24 cellular contexts compared by ENCODE assay signal in the genomic region with DNA sequence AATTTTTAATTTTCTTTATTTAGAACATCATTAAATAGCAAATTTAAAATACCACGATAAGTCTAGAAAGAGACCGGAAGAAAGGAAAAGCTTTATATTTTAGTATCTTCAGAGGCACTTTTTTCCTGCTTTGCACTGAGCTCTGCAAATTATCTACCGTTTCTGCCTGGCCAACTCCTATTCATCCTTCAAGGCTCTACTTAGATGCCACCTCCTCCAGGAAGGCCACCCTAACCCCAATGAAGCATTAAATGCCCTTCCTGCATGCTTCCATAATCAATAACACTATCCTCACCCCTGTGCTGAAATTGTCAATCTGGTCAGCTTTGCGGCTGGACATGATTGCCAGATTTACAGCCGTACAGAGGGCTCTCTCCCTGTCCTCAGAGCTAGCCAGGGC.
DNase-seq lines count a peak whose midpoint lies in the region; ATAC-seq and TF ChIP-seq lines count a peak whose summit lies in the region.
"Had no signal": no experiment of that assay in that cellular context is flagged by ENCODE, and none has a peak within 500 bp of the region (broad histone marks: within the 10 kb centered on the region; RNA-seq: fewer than 3 reads in every experiment).

No MANE protein-coding gene starts in this region.

- no peak for TF ChIP-seq RAD21 in SK-N-SH (IDR thresholded peaks at IDR 0.05; ENCODE audit: low read length)

- H3K4me3 ChIP-seq in SK-N-SH (ENCODE audit: low read depth in 2 of 2, low read length in 1 of 2), result no peak overlapping the region
- no peak overlapping the region for H3K4me3 ChIP-seq in HEK293 (ENCODE audit: low read depth, low read length)
- no peak overlapping the region for H3K4me3 ChIP-seq in mesenchymal stem cell (ENCODE audit: insufficient read depth in 1 of 2, low read depth in 1 of 2, low read length in 2 of 2)
- H3K4me3 ChIP-seq: A549; BLaER1 treated with 17β-estradiol and CSF1 and Interleukin-3, amounts not matched to agents 10 nM and 100 nM; GM12878 had no signal

- no peak overlapping the region for H2BK120ac ChIP-seq in mesenchymal stem cell (ENCODE audit: low read depth, low read length)

- H2BK5ac ChIP-seq in mesenchymal stem cell (ENCODE audit: low read depth, low read length, poor library complexity, severe bottlenecking), result no peak overlapping the region

- H3K9me2 ChIP-seq in SK-N-SH, result no peaks in the 10 kb centered on the region

- no peaks in the 10 kb centered on the region for H3K27me3 ChIP-seq in SK-N-SH (ENCODE audit: insufficient read depth)
- peaks cover 0 to 25% of the 10 kb centered on the region in 2 experiments for H3K27me3 ChIP-seq in mesenchymal stem cell (ENCODE audit: control insufficient read depth in 1 of 2, insufficient read depth in 1 of 2, low read length in 2 of 2)
- H3K27me3 ChIP-seq: BLaER1 treated with 17β-estradiol and CSF1 and Interleukin-3, amounts not matched to agents 10 nM and 100 nM had no signal

- no peaks in the 10 kb centered on the region for H3K36me3 ChIP-seq in SK-N-SH (replicated peaks in 1 of 2; ENCODE audit: control insufficient read depth in 1 of 2, insufficient read depth in 2 of 2, low read length in 1 of 2)
- H3K36me3 ChIP-seq in HEK293 (ENCODE audit: control insufficient read depth in 2 of 2, insufficient read depth in 1 of 2, low read length in 2 of 2), result no peaks in the 10 kb centered on the region
- no peaks in the 10 kb centered on the region for H3K36me3 ChIP-seq in mesenchymal stem cell (ENCODE audit: control insufficient read depth in 1 of 2, insufficient read depth in 2 of 2, low read depth in 1 of 2, low read length in 2 of 2)
- H3K36me3 ChIP-seq: BLaER1 treated with 17β-estradiol and CSF1 and Interleukin-3, amounts not matched to agents 10 nM and 100 nM had no signal

- no peak overlapping the region for H2BK12ac ChIP-seq in mesenchymal stem cell (ENCODE audit: low read length in 2 of 2)

- H3K27ac Mint-ChIP-seq in stimulated activated naive B cell treated with anti-CD40 and anti-IgM and Interleukin-4, amounts not matched to agents 10 μg/mL and 1 μg/mL and 100 μg/mL, for 72 hours, result peak overlapping the region; percentile 10
- no peak overlapping the region for H3K27ac Mint-ChIP-seq in T-helper 17 cell
- H3K27ac Mint-ChIP-seq: B cell; CD4-positive, alpha-beta T cell; CD8-positive, alpha-beta T cell had no signal

- ATAC-seq in SK-N-SH treated with all-trans-retinoic acid at 6 μM for 48 hours, result no peak
- ATAC-seq in stimulated activated naive B cell treated with anti-CD40 and anti-IgM and Interleukin-4, amounts not matched to agents 10 μg/mL and 1 μg/mL and 100 μg/mL, for 72 hours (replicated peaks), result no peak
- ATAC-seq in HG03342 (IDR thresholded peaks at IDR 0.05; ENCODE audit: unreplicated experiment), result no peak
- ATAC-seq in T-helper 17 cell, result no peak
- ATAC-seq: A549; CD8-positive, alpha-beta T cell; GM12878 had no signal

- DNase-seq in SK-N-SH (no peak), mesenchymal stem cell (no peak), T-helper 17 cell (no peak)
- no peak for DNase-seq in stimulated activated naive B cell treated with anti-CD40 and anti-IgM and Interleukin-4, amounts not matched to agents 10 μg/mL and 1 μg/mL and 100 μg/mL, for 72 hours
- DNase-seq: AML-193; CD4-positive, alpha-beta T cell; CD8-positive, alpha-beta T cell; DMS 273 treated with DMSO at 0.1 percent for 48 hours; DMS153; DMS53; DMS79; DND-41; EL; GDM1 had no signal

- peaks cover 0 to 6% of the 10 kb centered on the region in 2 donors for H3K36me3 Mint-ChIP-seq in stimulated activated naive B cell treated with anti-CD40 and anti-IgM and Interleukin-4, amounts not matched to agents 10 μg/mL and 1 μg/mL and 100 μg/mL, for 72 hours
- no peaks in the 10 kb centered on the region for H3K36me3 Mint-ChIP-seq in T-helper 17 cell (ENCODE audit: low read depth)
- H3K36me3 Mint-ChIP-seq: CD8-positive, alpha-beta T cell had no signal

- H4K20me1 ChIP-seq in SK-N-SH (ENCODE audit: insufficient read depth), result no peaks in the 10 kb centered on the region
- H4K20me1 ChIP-seq: BLaER1 treated with 17β-estradiol and CSF1 and Interleukin-3, amounts not matched to agents 10 nM and 100 nM had no signal

- no peak overlapping the region for H4K91ac ChIP-seq in mesenchymal stem cell (ENCODE audit: low read length)

- TF ChIP-seq CTCF in SK-N-SH (IDR thresholded peaks at IDR 0.05) (no peak), HEK293 (tag by site-specific recombination; IDR thresholded peaks at IDR 0.05) (no peak)

- H3K79me2 ChIP-seq in SK-N-SH (ENCODE audit: insufficient read depth), result no peaks in the 10 kb centered on the region

- H3K23ac ChIP-seq in mesenchymal stem cell (ENCODE audit: low read length in 2 of 2), result no peak overlapping the region

- TF ChIP-seq EP300 in SK-N-SH (IDR thresholded peaks at IDR 0.05; ENCODE audit: borderline replicate concordance in 1 of 2, low read depth in 1 of 2, low read length in 1 of 2), result no peak

- H3K79me1 ChIP-seq in mesenchymal stem cell (replicated peaks; ENCODE audit: low read length, poor library complexity, severe bottlenecking), result no peaks in the 10 kb centered on the region

- H3K18ac ChIP-seq in mesenchymal stem cell (ENCODE audit: low read depth in 1 of 2, low read length in 2 of 2), result no peak overlapping the region

- no peak overlapping the region for H3K4ac ChIP-seq in mesenchymal stem cell (ENCODE audit: low read depth in 1 of 2, low read length in 2 of 2)

- no peaks in the 10 kb centered on the region for H3K9me3 ChIP-seq in SK-N-SH
- no peaks in the 10 kb centered on the region for H3K9me3 ChIP-seq in HEK293 (ENCODE audit: control insufficient read depth, insufficient read depth, low read depth, low read length)
- H3K9me3 ChIP-seq in mesenchymal stem cell (ENCODE audit: control insufficient read depth, low read length), result no peaks in the 10 kb centered on the region
- no peaks in the 10 kb centered on the region for H3K9me3 ChIP-seq in T-helper 17 cell (ENCODE audit: control insufficient read depth, low read length, poor library complexity, severe bottlenecking)
- H3K9me3 ChIP-seq: A549, Caco-2 had no signal

- H4K8ac ChIP-seq in mesenchymal stem cell (ENCODE audit: low read length), result no peak overlapping the region

- H3K4me2 ChIP-seq in SK-N-SH, result no peak overlapping the region
- H3K4me2 ChIP-seq in mesenchymal stem cell (ENCODE audit: low read length, poor library complexity, severe bottlenecking), result no peak overlapping the region
- H3K4me2 ChIP-seq: A549 had no signal

- no peak overlapping the region for H3K14ac ChIP-seq in mesenchymal stem cell (ENCODE audit: low read length in 2 of 2)

- no peak overlapping the region for H2AFZ ChIP-seq in SK-N-SH (ENCODE audit: low read depth)
- no peak overlapping the region for H2AFZ ChIP-seq in mesenchymal stem cell (ENCODE audit: low read depth, low read length)

- H3K9me3 Mint-ChIP-seq in stimulated activated naive B cell treated with anti-CD40 and anti-IgM and Interleukin-4, amounts not matched to agents 10 μg/mL and 1 μg/mL and 100 μg/mL, for 72 hours, result peaks cover 4 to 7% of the 10 kb centered on the region in 2 donors
- H3K9me3 Mint-ChIP-seq: CD4-positive, alpha-beta T cell; CD8-positive, alpha-beta T cell had no signal

- H3K9ac ChIP-seq in SK-N-SH (no peak overlapping the region), mesenchymal stem cell (ENCODE audit: low read length) (no peak overlapping the region)
- H3K9ac ChIP-seq: BLaER1 treated with 17β-estradiol and CSF1 and Interleukin-3, amounts not matched to agents 10 nM and 100 nM had no signal

- H3K4me1 ChIP-seq in SK-N-SH (ENCODE audit: control insufficient read depth in 1 of 2, insufficient read depth in 2 of 2, low read depth in 1 of 2, low read length in 1 of 2) (peaks cover 0 to 28% of the 10 kb centered on the region in 2 experiments; a peak in 2 of 4 replicates), HEK293 (ENCODE audit: control insufficient read depth, insufficient read depth, low read length) (no peaks in the 10 kb centered on the region), mesenchymal stem cell (ENCODE audit: control insufficient read depth, insufficient read depth, low read depth, low read length) (peaks cover 2% of the 10 kb centered on the region)
- H3K4me1 ChIP-seq: A549, Caco-2 had no signal

- no peaks in the 10 kb centered on the region for H3F3A ChIP-seq in SK-N-SH (replicated peaks; ENCODE audit: insufficient read depth)

- CTCF ChIA-PET in SK-N-SH (lab: Yijun Ruan, JAX) (interaction anchor here (0.8 to 4.6 kb wide), 7 partner anchors 10 to 652 kb away, joined by 3 to 28 read pairs (median 3); no protein-coding TSS in a partner anchor), HEK293 (lab: Yijun Ruan, JAX) (interaction anchor here (0.6 to 0.9 kb wide), 2 partner anchors 10 to 188 kb away, joined by 3 to 4 read pairs; no protein-coding TSS in a partner anchor)

- no peak overlapping the region for H3K4me3 Mint-ChIP-seq in stimulated activated naive B cell treated with anti-CD40 and anti-IgM and Interleukin-4, amounts not matched to agents 10 μg/mL and 1 μg/mL and 100 μg/mL, for 72 hours
- H3K4me3 Mint-ChIP-seq in T-helper 17 cell, result no peak overlapping the region
- H3K4me3 Mint-ChIP-seq: B cell; CD4-positive, alpha-beta T cell; CD8-positive, alpha-beta T cell had no signal

- H3K27me3 Mint-ChIP-seq in stimulated activated naive B cell treated with anti-CD40 and anti-IgM and Interleukin-4, amounts not matched to agents 10 μg/mL and 1 μg/mL and 100 μg/mL, for 72 hours, result peaks cover 0 to 5% of the 10 kb centered on the region in 2 donors
- no peaks in the 10 kb centered on the region for H3K27me3 Mint-ChIP-seq in T-helper 17 cell
- H3K27me3 Mint-ChIP-seq: B cell; CD4-positive, alpha-beta T cell had no signal

- H2AK5ac ChIP-seq in mesenchymal stem cell (ENCODE audit: low read length, severe bottlenecking), result no peak overlapping the region

- peaks cover 14 to 23% of the 10 kb centered on the region in 2 donors for H3K4me1 Mint-ChIP-seq in stimulated activated naive B cell treated with anti-CD40 and anti-IgM and Interleukin-4, amounts not matched to agents 10 μg/mL and 1 μg/mL and 100 μg/mL, for 72 hours
- H3K4me1 Mint-ChIP-seq in T-helper 17 cell, result no peaks in the 10 kb centered on the region

- POLR2A ChIA-PET in SK-N-SH (lab: Yijun Ruan, JAX) (no interaction called here), HEK293 (lab: Yijun Ruan, JAX) (no interaction called here)

- H3K27ac ChIP-seq in SK-N-SH (ENCODE audit: low read depth in 2 of 2, low read length in 1 of 2) (no peak overlapping the region), HEK293 (ENCODE audit: extremely low read depth, low read depth, low read length) (no peak overlapping the region), mesenchymal stem cell (ENCODE audit: low read length, poor library complexity, severe bottlenecking) (no peak overlapping the region)
- H3K27ac ChIP-seq: 22Rv1; A549; BLaER1 treated with 17β-estradiol and CSF1 and Interleukin-3, amounts not matched to agents 10 nM and 100 nM; C4-2B had no signal

- 63% methylated on average over 5 of the region's 5 CpGs for WGBS in SK-N-SH (ENCODE audit: low lambda C conversion rate)
- 96% methylated on average over 5 of the region's 5 CpGs for WGBS in mesenchymal stem cell

- peak overlapping the region; percentile 4 for H2BK15ac ChIP-seq in mesenchymal stem cell (ENCODE audit: low read depth, poor library complexity, severe bottlenecking)

TF ChIP-seq in SK-N-SH treated with all-trans-retinoic acid at 6 μM for 48 hours, 23 proteins besides CTCF, POLR2A, EP300 and RAD21 (continues in another document):
- no peak for TF ChIP-seq ZNF70 (CRISPR knock-in tag; IDR thresholded peaks at IDR 0.05)
